ENCODE assay signal across 23 cellular contexts in genomic region chr10:117476281-117476680, GRCh38.
A peak's percentile ranks its signal among the peaks of the same experiment; 100 is the strongest.
DNase-seq lines count a peak whose midpoint lies in the region; ATAC-seq and TF ChIP-seq lines count a peak whose summit lies in the region.
"Had no signal": no experiment of that assay in that cellular context is flagged by ENCODE, and none has a peak within 500 bp of the region (broad histone marks: within the 10 kb centered on the region; RNA-seq: fewer than 3 reads in every experiment).

No MANE protein-coding gene starts in this region.

- H2BK12ac ChIP-seq in mesenchymal stem cell (ENCODE audit: low read length in 2 of 2): no peak overlapping the region

- peaks cover 0 to 2% (median 0%) of the 10 kb centered on the region in 9 donors for H3K9me3 Mint-ChIP-seq in naive thymus-derived CD8-positive, alpha-beta T cell

- peaks cover 0 to 3% (median 0%) of the 10 kb centered on the region in 4 donors for H3K4me1 Mint-ChIP-seq in naive thymus-derived CD8-positive, alpha-beta T cell
- H3K4me1 Mint-ChIP-seq: CD4-positive, alpha-beta memory T cell had no signal

- peaks cover 95% of the 10 kb centered on the region for H3K27me3 ChIP-seq in left ventricle myocardium inferior (ENCODE audit: low read depth)
- peaks cover 0 to 11% of the 10 kb centered on the region in 2 experiments for H3K27me3 ChIP-seq in mesenchymal stem cell (ENCODE audit: control insufficient read depth in 1 of 2, insufficient read depth in 1 of 2, low read length in 2 of 2)
- H3K27me3 ChIP-seq in subcutaneous abdominal adipose tissue (ENCODE audit: control insufficient read depth in 5 of 5, insufficient read depth in 4 of 5, low read length in 5 of 5): peaks cover 8 to 21% (median 14%) of the 10 kb centered on the region in 5 donors
- H3K27me3 ChIP-seq: SJCRH30 had no signal

- no peak overlapping the region for H3K4me3 ChIP-seq in left ventricle myocardium inferior
- H3K4me3 ChIP-seq in mesenchymal stem cell (ENCODE audit: insufficient read depth in 1 of 2, low read depth in 1 of 2, low read length in 2 of 2): peak overlapping the region in 1 of 2 experiments; percentile 21
- no peak overlapping the region for H3K4me3 ChIP-seq in subcutaneous abdominal adipose tissue (ENCODE audit: low read depth in 1 of 5, low read length in 5 of 5)
- H3K4me3 ChIP-seq: K562, SJCRH30 had no signal

- DNase-seq in left ventricle myocardium inferior (no peak), left cardiac atrium (no peak), mesenchymal stem cell (no peak)
- no peak for DNase-seq in stimulated activated CD8-positive, alpha-beta memory T cell treated with anti-CD3 and anti-CD28 coated beads, Interleukin-4, amount 100 ng/mL, for 48 hours
- no peak for DNase-seq in stimulated activated naive CD4-positive, alpha-beta T cell treated with Interleukin-2 at 50 U/mL for 16 hours (lab: John Stamatoyannopoulos, UW)
- DNase-seq in naive thymus-derived CD8-positive, alpha-beta T cell: no peak
- DNase-seq: 8988T; ACHN; Caco-2; CD4-positive, alpha-beta memory T cell; DMS79; Kasumi-1; NCI-H1105; NCI-H1436 treated with DMSO at 0.1 percent for 48 hours; NCI-H1930; NCI-H2107; NCI-H774; NK-92 treated with Interleukin-12 subunit alpha and Interleukin-12 subunit beta, amount 100 ng/mL, for 24 hours; PC-3; SJCRH30 had no signal

- H2AK5ac ChIP-seq in mesenchymal stem cell (ENCODE audit: low read length, severe bottlenecking): no peak overlapping the region

- H3K4me1 ChIP-seq in left ventricle myocardium inferior (no peaks in the 10 kb centered on the region), mesenchymal stem cell (ENCODE audit: control insufficient read depth, insufficient read depth, low read depth, low read length) (peaks cover 3% of the 10 kb centered on the region), subcutaneous abdominal adipose tissue (ENCODE audit: control insufficient read depth in 5 of 5, insufficient read depth in 5 of 5, low read length in 5 of 5) (peaks cover 0 to 15% (median 10%) of the 10 kb centered on the region in 5 donors)
- H3K4me1 ChIP-seq: Caco-2, SJCRH30 had no signal

- no peak overlapping the region for H2BK15ac ChIP-seq in mesenchymal stem cell (ENCODE audit: low read depth, poor library complexity, severe bottlenecking)

- no peak overlapping the region for H3K14ac ChIP-seq in mesenchymal stem cell (ENCODE audit: low read length in 2 of 2)

- no peak overlapping the region for H3K4ac ChIP-seq in mesenchymal stem cell (ENCODE audit: low read depth in 1 of 2, low read length in 2 of 2)

- H2BK5ac ChIP-seq in mesenchymal stem cell (ENCODE audit: low read depth, low read length, poor library complexity, severe bottlenecking): no peak overlapping the region

- POLR2A ChIA-PET in naive thymus-derived CD8-positive, alpha-beta T cell (lab: Charles Lee): no interaction called here

- H3K9ac ChIP-seq in mesenchymal stem cell (ENCODE audit: low read length) (peak overlapping the region; percentile 69), subcutaneous abdominal adipose tissue (ENCODE audit: low read length in 5 of 5) (no peak overlapping the region)

- H3K27ac ChIP-seq in left ventricle myocardium inferior (replicated peaks) (peak overlapping the region; percentile 55), mesenchymal stem cell (ENCODE audit: low read length, poor library complexity, severe bottlenecking) (no peak overlapping the region), subcutaneous abdominal adipose tissue (ENCODE audit: low read depth, low read length) (peak overlapping the region; percentile 39)
- H3K27ac ChIP-seq: SJCRH30 had no signal

- no peak overlapping the region for H2BK120ac ChIP-seq in mesenchymal stem cell (ENCODE audit: low read depth, low read length)

- no peak for TF ChIP-seq CTCF in left ventricle myocardium inferior (IDR thresholded peaks at IDR 0.05; ENCODE audit: borderline replicate concordance)

- no peak overlapping the region for H3K18ac ChIP-seq in mesenchymal stem cell (ENCODE audit: low read depth in 1 of 2, low read length in 2 of 2)

- no peak overlapping the region for H4K8ac ChIP-seq in mesenchymal stem cell (ENCODE audit: low read length)

- H3K36me3 Mint-ChIP-seq in naive thymus-derived CD8-positive, alpha-beta T cell: no peaks in the 10 kb centered on the region
- H3K36me3 Mint-ChIP-seq: CD4-positive, alpha-beta memory T cell had no signal

- intact Hi-C loops in left ventricle myocardium inferior (cut with micrococcal nuclease): no loop called here
- intact Hi-C loops in left cardiac atrium (cut with DNase I): no loop called here

- no peaks in the 10 kb centered on the region for H3K79me1 ChIP-seq in mesenchymal stem cell (replicated peaks; ENCODE audit: low read length, poor library complexity, severe bottlenecking)

- H3K23ac ChIP-seq in mesenchymal stem cell (ENCODE audit: low read length in 2 of 2): no peak overlapping the region

- peaks cover 11 to 43% (median 30%) of the 10 kb centered on the region in 5 donors for H3K27me3 Mint-ChIP-seq in naive thymus-derived CD8-positive, alpha-beta T cell

- H3K4me3 Mint-ChIP-seq in naive thymus-derived CD8-positive, alpha-beta T cell: no peak overlapping the region

- no peak overlapping the region for H3K4me2 ChIP-seq in mesenchymal stem cell (ENCODE audit: low read length, poor library complexity, severe bottlenecking)

- H3K36me3 ChIP-seq in left ventricle myocardium inferior (no peaks in the 10 kb centered on the region), mesenchymal stem cell (ENCODE audit: control insufficient read depth in 1 of 2, insufficient read depth in 2 of 2, low read depth in 1 of 2, low read length in 2 of 2) (no peaks in the 10 kb centered on the region), subcutaneous abdominal adipose tissue (ENCODE audit: control insufficient read depth in 5 of 5, insufficient read depth in 5 of 5, low read length in 5 of 5) (no peaks in the 10 kb centered on the region)
- H3K36me3 ChIP-seq: SJCRH30 had no signal

- no CpG with 5 or more reads among the region's 2 CpGs for WGBS in mesenchymal stem cell

- H3K9me3 ChIP-seq in left ventricle myocardium inferior (replicated peaks): no peaks in the 10 kb centered on the region
- no peaks in the 10 kb centered on the region for H3K9me3 ChIP-seq in mesenchymal stem cell (ENCODE audit: control insufficient read depth, low read length)
- H3K9me3 ChIP-seq in subcutaneous abdominal adipose tissue (ENCODE audit: control insufficient read depth in 5 of 5, low read length in 5 of 5): no peaks in the 10 kb centered on the region
- H3K9me3 ChIP-seq: Caco-2, SJCRH30 had no signal

- no peak for ATAC-seq in left cardiac atrium
- ATAC-seq in naive thymus-derived CD8-positive, alpha-beta T cell: no peak
- ATAC-seq: K562, PC-3, SK-N-SH treated with all-trans-retinoic acid at 6 μM for 48 hours had no signal

- no peak overlapping the region for H3K27ac Mint-ChIP-seq in naive thymus-derived CD8-positive, alpha-beta T cell
- H3K27ac Mint-ChIP-seq: CD4-positive, alpha-beta memory T cell had no signal

- H2AFZ ChIP-seq in mesenchymal stem cell (ENCODE audit: low read depth, low read length): no peak overlapping the region

- no peak overlapping the region for H4K91ac ChIP-seq in mesenchymal stem cell (ENCODE audit: low read length)
